In the genomic region with DNA sequence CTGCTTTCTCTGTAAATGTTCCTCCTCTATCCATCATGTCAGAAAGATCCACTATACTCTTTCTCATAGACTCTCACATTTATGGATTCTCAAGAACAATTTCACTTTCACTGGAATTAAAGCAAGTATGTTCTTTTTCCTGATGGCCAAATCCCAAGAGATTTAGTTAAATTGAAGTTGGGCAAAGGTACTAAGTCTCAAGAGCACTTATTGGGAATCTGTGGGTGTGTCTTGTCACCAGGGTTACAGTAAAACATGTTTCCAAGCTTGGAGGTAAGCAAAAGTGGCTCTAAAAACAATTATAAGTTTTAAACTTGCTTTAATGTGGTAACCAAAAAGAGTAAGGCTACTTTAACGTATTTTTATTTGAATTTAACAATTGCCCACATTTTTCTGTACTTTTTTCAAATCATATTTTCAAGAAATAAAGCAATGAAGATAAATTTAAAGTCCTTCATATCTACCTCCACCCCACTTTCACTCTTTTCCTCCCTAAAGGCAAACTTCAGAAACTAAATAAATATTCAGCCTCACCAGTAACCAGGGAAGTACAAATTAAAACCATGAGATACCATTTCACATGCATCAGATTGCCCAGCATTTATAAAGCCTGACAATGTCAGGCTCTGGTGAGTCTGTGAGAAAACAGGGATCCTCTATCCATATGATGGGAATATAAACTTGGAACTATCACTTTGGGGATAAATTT, we compare ENCODE assay signal across 23 cellular contexts.
DNase-seq lines count a peak whose midpoint lies in the region; ATAC-seq and TF ChIP-seq lines count a peak whose summit lies in the region.
"Had no signal": no experiment of that assay in that cellular context is flagged by ENCODE, and none has a peak within 500 bp of the region (broad histone marks: within the 10 kb centered on the region; RNA-seq: fewer than 3 reads in every experiment).

No MANE protein-coding gene starts in this region.

- H3K9me3 ChIP-seq in WERI-Rb-1 (ENCODE audit: severe bottlenecking), result no peaks in the 10 kb centered on the region
- H3K9me3 ChIP-seq: body of pancreas had no signal

- DNase-seq in NCI-H69 (lab: John Stamatoyannopoulos, UW) (peak; percentile 12), choroid plexus epithelial cell (ENCODE audit: low read depth) (peak; percentile 30), myocyte (ENCODE audit: low read depth) (peak; percentile 51), NCI-H345 (lab: John Stamatoyannopoulos, UW) (no peak), WERI-Rb-1 (no peak)
- DNase-seq in activated CD4-positive, CD25-positive, alpha-beta regulatory T cell treated with anti-CD3 and anti-CD28 coated beads, Interleukin-2, amount 50 U/mL, for 72 hours, result no peak
- DNase-seq: activated CD4-positive, alpha-beta T cell treated with anti-CD3 and anti-CD28 coated beads for 4 hours; activated CD8-positive, alpha-beta memory T cell treated with anti-CD3 and anti-CD28 coated beads, Interleukin-2, amount 50 U/mL, for 4 hours; activated naive CD4-positive, alpha-beta T cell treated with Interleukin-2 at 50 U/mL for 16 hours; body of pancreas; CD4-positive, alpha-beta memory T cell; dorsolateral prefrontal cortex; EL; Kasumi-1; mesendoderm; NCI-H1436; NCI-H226; retina; SIG-M5; stimulated activated naive CD8-positive, alpha-beta T cell treated with anti-CD3 and anti-CD28 coated beads, Interleukin-15, Interleukin-2, amounts not matched to agents 100 U/mL and 50 U/mL, for 24 hours had no signal

- H3K79me2 ChIP-seq in ACC112 (ENCODE audit: control insufficient read depth, insufficient read depth, low read length, unreplicated experiment), result no peaks in the 10 kb centered on the region

- H3K27me3 ChIP-seq in ACC112 (ENCODE audit: insufficient read depth, low read length), result no peaks in the 10 kb centered on the region
- H3K27me3 ChIP-seq in WERI-Rb-1 (ENCODE audit: insufficient read depth, low read depth, severe bottlenecking), result no peaks in the 10 kb centered on the region
- H3K27me3 ChIP-seq: body of pancreas, dorsolateral prefrontal cortex had no signal

- H2AFZ ChIP-seq in ACC112 (ENCODE audit: low read length, unreplicated experiment), result peak overlapping the region; percentile 93

- H3K36me3 ChIP-seq in ACC112 (ENCODE audit: insufficient read depth, low read length) (no peaks in the 10 kb centered on the region), WERI-Rb-1 (no peaks in the 10 kb centered on the region)

- no peak for ATAC-seq in GM18858 (IDR thresholded peaks at IDR 0.05; ENCODE audit: unreplicated experiment)
- ATAC-seq: esophagus mucosa; stimulated activated naive CD8-positive, alpha-beta T cell treated with anti-CD3 and anti-CD28 coated beads, Interleukin-15, Interleukin-2, amounts not matched to agents 100 U/mL and 50 U/mL, for 24 hours had no signal

- H3K27ac ChIP-seq in ACC112 (ENCODE audit: low read depth, low read length) (peak overlapping the region; percentile 93), WERI-Rb-1 (no peak overlapping the region)

- H3K4me1 ChIP-seq in ACC112 (ENCODE audit: control insufficient read depth, insufficient read depth, low read length, unreplicated experiment), result peaks cover 15% of the 10 kb centered on the region
- H3K4me1 ChIP-seq: body of pancreas had no signal

- 0 out of 2 replicates have a peak overlapping the region, but pooled peaks have one; percentile 19 for H3K4me3 ChIP-seq in ACC112 (ENCODE audit: low read depth, low read length)
- no peak overlapping the region for H3K4me3 ChIP-seq in choroid plexus epithelial cell (ENCODE audit: low read depth, low read length)
- H3K4me3 ChIP-seq in WERI-Rb-1 (ENCODE audit: low read depth, low read length), result no peak overlapping the region
- H3K4me3 ChIP-seq: body of pancreas had no signal

- TF ChIP-seq CTCF in choroid plexus epithelial cell (conservative IDR thresholded peaks at IDR 0.05; ENCODE audit: low read depth, low read length), result no peak
- TF ChIP-seq CTCF in WERI-Rb-1 (IDR thresholded peaks at IDR 0.05; ENCODE audit: low read depth, low read length), result no peak

Comparison
In these comparisons a context has a peak if more than half of its experiments do, and no peak if none do; other contexts are left out.
1. DNase-seq: peak in NCI-H69 (single experiment), choroid plexus epithelial cell (single experiment) and myocyte (single experiment); none in NCI-H345 (single experiment), WERI-Rb-1 (single experiment) and activated CD4-positive, CD25-positive, alpha-beta regulatory T cell treated with anti-CD3 and anti-CD28 coated beads, Interleukin-2, amount 50 U/mL, for 72 hours (single experiment).